ENCODE assay signal across 8 cellular contexts in the genomic region with DNA sequence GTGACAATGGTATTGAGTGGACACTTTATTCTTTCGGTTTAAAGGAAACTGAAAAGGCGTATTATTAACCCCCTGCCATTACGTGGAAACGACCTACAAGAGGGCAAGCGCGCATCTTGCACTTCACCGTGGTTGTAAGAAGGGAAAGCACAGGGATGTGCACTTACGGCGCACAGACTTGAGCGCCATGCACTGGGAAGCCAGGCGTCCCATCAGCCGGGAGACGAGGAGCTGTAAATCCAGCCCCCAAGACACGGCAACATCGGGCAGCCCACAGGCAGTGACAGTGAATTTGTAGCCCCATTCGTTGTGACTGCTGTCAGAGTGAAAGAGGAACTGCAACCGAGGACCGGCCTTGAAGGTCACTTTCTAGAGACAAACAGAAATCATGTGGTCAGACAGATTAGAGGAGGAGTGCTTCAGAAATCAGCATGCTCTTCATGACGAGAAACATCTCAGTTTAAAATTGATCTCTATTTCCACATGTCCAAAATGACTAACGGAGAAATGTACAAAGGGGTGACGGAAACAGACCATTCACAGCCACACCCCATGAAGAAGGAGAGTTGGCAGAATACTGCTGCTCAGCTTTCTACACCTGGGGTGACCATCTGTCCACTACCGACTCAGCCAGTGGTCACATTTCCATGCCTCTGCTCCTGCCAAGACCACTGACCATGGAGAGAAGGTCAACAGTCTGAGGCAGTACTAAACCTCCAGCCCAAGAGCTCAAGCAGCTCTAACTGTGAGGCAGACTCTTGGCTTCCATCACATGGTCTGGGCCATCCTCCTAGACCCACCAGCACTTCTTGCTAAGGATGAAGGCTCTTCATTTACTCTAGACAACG.
DNase-seq lines count a peak whose midpoint lies in the region; ATAC-seq and TF ChIP-seq lines count a peak whose summit lies in the region.

No MANE protein-coding gene starts in this region.

- H3K4me1 ChIP-seq in left ventricle myocardium inferior (peaks cover 23% of the 10 kb centered on the region), ovary (ENCODE audit: insufficient read depth) (no peaks in the 10 kb centered on the region)

- H3K4me3 ChIP-seq in GM12875 (ENCODE audit: low read depth, low read length), result peak overlapping the region; percentile 52
- H3K4me3 ChIP-seq in left ventricle myocardium inferior, result no peak overlapping the region
- H3K4me3 ChIP-seq in ovary, result no peak overlapping the region

- intact Hi-C loops in left ventricle myocardium inferior (cut with micrococcal nuclease), result no loop called here
- intact Hi-C loops in ovary (cut with DNase I), result no loop called here

- peak; percentile 16 for DNase-seq in KBM-7
- no peak for DNase-seq in left ventricle myocardium inferior
- no peak for DNase-seq in ovary
- no peak for DNase-seq in NCI-H82 treated with DMSO at 0.1 percent for 48 hours (lab: John Stamatoyannopoulos, UW; ENCODE audit: unreplicated experiment)
- DNase-seq in stimulated activated CD4-positive, alpha-beta T cell treated with anti-CD3 and anti-CD28 coated beads, Interleukin-4, amount 100 ng/mL, for 4 hours, result no peak
- DNase-seq in central memory CD4-positive, alpha-beta T cell, result no peak

- no peak for TF ChIP-seq CTCF in GM12875 (IDR thresholded peaks at IDR 0.05; ENCODE audit: borderline replicate concordance, insufficient read depth, low read depth, low read length)
- TF ChIP-seq CTCF in left ventricle myocardium inferior (IDR thresholded peaks at IDR 0.05; ENCODE audit: borderline replicate concordance), result no peak
- no peak for TF ChIP-seq CTCF in ovary (IDR thresholded peaks at IDR 0.05)

- H3K9me3 ChIP-seq in left ventricle myocardium inferior (replicated peaks) (no peaks in the 10 kb centered on the region), ovary (no peaks in the 10 kb centered on the region)

- H3K27me3 ChIP-seq in left ventricle myocardium inferior (ENCODE audit: low read depth) (no peaks in the 10 kb centered on the region), ovary (no peaks in the 10 kb centered on the region)

- no peak for TF ChIP-seq POLR2A in ovary (IDR thresholded peaks at IDR 0.05)

- in situ Hi-C loops in KBM-7 (cut with MboI; ENCODE audit: low pct_unique_long_range_greater_than_20kb, low sequenced_read_pairs), result no loop called here

- 82 to 88% (median 85%) methylated on average over 23 of the region's 23 CpGs for WGBS in ovary, 3 donors

- ATAC-seq in GM21526 (IDR thresholded peaks at IDR 0.05; ENCODE audit: low FRiP score, unreplicated experiment), result peak; percentile 78

- TF ChIP-seq EP300 in ovary (IDR thresholded peaks at IDR 0.05), result no peak

- H3K36me3 ChIP-seq in left ventricle myocardium inferior (peaks cover 97% of the 10 kb centered on the region), ovary (no peaks in the 10 kb centered on the region)

- H3K27ac ChIP-seq in left ventricle myocardium inferior (replicated peaks) (peak overlapping the region; percentile 36), ovary (no peak overlapping the region)
